ENCODE assay signal across 19 cellular contexts in genomic region chr18:47561316-47561715, GRCh38.
DNase-seq lines count a peak whose midpoint lies in the region; ATAC-seq and TF ChIP-seq lines count a peak whose summit lies in the region.
"Had no signal": no experiment of that assay in that cellular context is flagged by ENCODE, and none has a peak within 500 bp of the region (broad histone marks: within the 10 kb centered on the region; RNA-seq: fewer than 3 reads in every experiment).

No MANE protein-coding gene starts in this region.

- H3K9me3 ChIP-seq in ES-I3 (ENCODE audit: control insufficient read depth, insufficient read depth, low read length) = peaks cover 5% of the 10 kb centered on the region; the same call in 1 of the 2 replicates
- H3K9me3 ChIP-seq in HUES64 (ENCODE audit: insufficient read depth, low read depth, low read length) = no peaks in the 10 kb centered on the region; the same call in 1 of the 2 replicates
- H3K9me3 ChIP-seq in MM.1S (replicated peaks; ENCODE audit: insufficient read depth, low read length) = no peaks in the 10 kb centered on the region
- H3K9me3 ChIP-seq: SK-N-SH had no signal

- H2AFZ ChIP-seq in MM.1S (ENCODE audit: low read length) = no peak overlapping the region

- no peaks in the 10 kb centered on the region for H3K9me2 ChIP-seq in MM.1S (replicated peaks; ENCODE audit: insufficient read depth, low read length)
- H3K9me2 ChIP-seq: SK-N-SH had no signal

- H3K79me2 ChIP-seq in MM.1S (ENCODE audit: low read length) = no peaks in the 10 kb centered on the region

- H3F3A ChIP-seq in MM.1S (ENCODE audit: insufficient read depth, low read length) = no peaks in the 10 kb centered on the region

- H3K4me2 ChIP-seq in MM.1S (ENCODE audit: low read depth, low read length) = no peak overlapping the region
- H3K4me2 ChIP-seq: SK-N-SH had no signal

- H3K27ac ChIP-seq in HUES64 (ENCODE audit: low read depth, low read length) = peak overlapping the region; percentile 80; the same call in 1 of the 2 replicates
- no peak overlapping the region for H3K27ac ChIP-seq in MM.1S (ENCODE audit: low read length)

- H3K36me3 ChIP-seq in ES-I3 (ENCODE audit: insufficient read depth, low read length) (no peaks in the 10 kb centered on the region), HUES64 (ENCODE audit: insufficient read depth, low read length) (no peaks in the 10 kb centered on the region), MM.1S (replicated peaks; ENCODE audit: insufficient read depth, low read length) (no peaks in the 10 kb centered on the region)

- TF ChIP-seq CTCF in MM.1S (IDR thresholded peaks at IDR 0.05; ENCODE audit: low read length) = no peak

- ATAC-seq in GM21825 (IDR thresholded peaks at IDR 0.05; ENCODE audit: unreplicated experiment) = no peak

- H3K27me3 ChIP-seq in HUES64 (ENCODE audit: insufficient read depth, low read length) (no peaks in the 10 kb centered on the region), MM.1S (replicated peaks; ENCODE audit: insufficient read depth, low read length) (no peaks in the 10 kb centered on the region)

- H3K4me3 ChIP-seq in HUES64 (ENCODE audit: low read length) = peak overlapping the region; percentile 8; the same call in 1 of the 2 replicates
- no peak overlapping the region for H3K4me3 ChIP-seq in MM.1S (ENCODE audit: low read length)

- H3K4me1 ChIP-seq in ES-I3 (ENCODE audit: insufficient read depth, low read length) (peaks cover 28% of the 10 kb centered on the region), HUES64 (ENCODE audit: insufficient read depth, low read length) (peaks cover 36% of the 10 kb centered on the region), MM.1S (ENCODE audit: low read length) (no peaks in the 10 kb centered on the region)

- no peaks in the 10 kb centered on the region for H4K20me1 ChIP-seq in MM.1S (ENCODE audit: insufficient read depth, low read length)

- DNase-seq in iPS DF 19.7 (ENCODE audit: low read depth, low spot score) (peak; percentile 84), islet precursor cell (peak; percentile 35), NCI-H2171 (lab: John Stamatoyannopoulos, UW) (no peak), MM.1S (no peak), kidney glomerular epithelial cell (lab: John Stamatoyannopoulos, UW) (no peak)
- DNase-seq: CD4-positive, alpha-beta memory T cell; DMS53; EL; KBM-7; NCI-H1105 treated with DMSO at 0.1 percent for 48 hours; NCI-H1694; NCI-H2081 treated with DMSO at 0.1 percent for 48 hours; NCI-H748 treated with DMSO at 0.1 percent for 48 hours; OCI-M1; Right ventricle myocardium superior; SK-N-SH had no signal

- peak overlapping the region; percentile 2; the same call in 1 of the 2 replicates for H3K9ac ChIP-seq in ES-I3 (ENCODE audit: low read depth, low read length)
- no peak overlapping the region for H3K9ac ChIP-seq in HUES64 (ENCODE audit: low read depth, low read length)
- no peak overlapping the region for H3K9ac ChIP-seq in MM.1S (ENCODE audit: low read length)
- H3K9ac ChIP-seq: SK-N-SH had no signal

- 15% methylated on average over 10 of the region's 10 CpGs for WGBS in HUES64

Comparison
In these comparisons a context has a peak if more than half of its experiments do, and no peak if none do; other contexts are left out.
1. DNase-seq: peak in iPS DF 19.7 (single experiment) and islet precursor cell (single experiment); none in NCI-H2171 (single experiment), MM.1S (single experiment) and kidney glomerular epithelial cell (single experiment).